ENCODE assay signal across 1 cellular context in the genomic region with DNA sequence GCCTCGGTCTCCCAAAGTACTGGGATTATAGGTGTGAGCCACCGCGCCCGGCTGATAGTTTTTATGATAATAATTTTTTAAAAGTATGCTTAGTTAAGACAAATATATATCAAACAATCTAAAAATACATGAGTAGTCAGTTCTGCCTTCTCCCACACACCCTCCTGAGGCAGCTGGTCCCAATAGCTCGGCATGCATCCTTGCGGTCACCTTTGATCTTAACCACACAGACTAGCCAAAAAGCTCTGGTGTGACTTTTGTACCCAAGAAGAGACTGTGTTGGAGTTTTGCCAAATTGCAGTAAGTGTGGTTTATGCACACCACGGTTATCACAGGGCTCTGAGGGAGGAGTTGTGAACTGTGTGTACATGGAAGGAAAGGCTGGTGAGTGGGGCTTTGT.
TF ChIP-seq lines count a peak whose summit lies in the region.

No MANE protein-coding gene starts in this region.

TF ChIP-seq in HepG2, 621 proteins besides CTCF, POLR2A, EP300 and RAD21 (continued from another document):
- TF ChIP-seq, protein P1, sequence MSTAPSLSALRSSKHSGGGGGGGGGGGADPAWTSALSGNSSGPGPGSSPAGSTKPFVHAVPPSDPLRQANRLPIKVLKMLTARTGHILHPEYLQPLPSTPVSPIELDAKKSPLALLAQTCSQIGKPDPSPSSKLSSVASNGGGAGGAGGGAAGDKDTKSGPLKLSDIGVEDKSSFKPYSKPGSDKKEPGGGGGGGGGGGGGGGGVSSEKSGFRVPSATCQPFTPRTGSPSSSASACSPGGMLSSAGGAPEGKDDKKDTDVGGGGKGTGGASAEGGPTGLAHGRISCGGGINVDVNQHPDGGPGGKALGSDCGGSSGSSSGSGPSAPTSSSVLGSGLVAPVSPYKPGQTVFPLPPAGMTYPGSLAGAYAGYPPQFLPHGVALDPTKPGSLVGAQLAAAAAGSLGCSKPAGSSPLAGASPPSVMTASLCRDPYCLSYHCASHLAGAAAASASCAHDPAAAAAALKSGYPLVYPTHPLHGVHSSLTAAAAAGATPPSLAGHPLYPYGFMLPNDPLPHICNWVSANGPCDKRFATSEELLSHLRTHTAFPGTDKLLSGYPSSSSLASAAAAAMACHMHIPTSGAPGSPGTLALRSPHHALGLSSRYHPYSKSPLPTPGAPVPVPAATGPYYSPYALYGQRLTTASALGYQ (CRISPR knock-in tag; IDR thresholded peaks at IDR 0.05), result peak; percentile 72
- TF ChIP-seq KLF16 (CRISPR knock-in tag; IDR thresholded peaks at IDR 0.05), result peak in 1 of 2 experiments; percentile 65; a peak in 2 of 4 replicates
- peak; percentile 79; the same call in 1 of the 2 replicates for TF ChIP-seq MIER2 (CRISPR knock-in tag; IDR thresholded peaks at IDR 0.05)
- no peak for TF ChIP-seq ZNF354B (CRISPR knock-in tag; IDR thresholded peaks at IDR 0.05)
- TF ChIP-seq ZNF431 (CRISPR knock-in tag; IDR thresholded peaks at IDR 0.05; ENCODE audit: borderline replicate concordance, low read depth), result 0 out of 2 replicates have a peak, but pooled peaks have one; percentile 60
- peak; percentile 68; the same call in 1 of the 2 replicates for TF ChIP-seq KDM1A (CRISPR knock-in tag; IDR thresholded peaks at IDR 0.05)
- TF ChIP-seq FOSL2 (CRISPR knock-in tag; IDR thresholded peaks at IDR 0.05), result peak; percentile 71
- peak; percentile 93 for TF ChIP-seq HDAC2 (CRISPR knock-in tag; IDR thresholded peaks at IDR 0.05)
- no peak for TF ChIP-seq SUZ12 (IDR thresholded peaks at IDR 0.05; ENCODE audit: low read depth, low read length)
- TF ChIP-seq EHMT2 (IDR thresholded peaks at IDR 0.05; ENCODE audit: borderline replicate concordance, low read depth, low read length), result no peak
- TF ChIP-seq TBX3 (IDR thresholded peaks at IDR 0.05; ENCODE audit: borderline replicate concordance), result peak; percentile 70; the same call in 1 of the 2 replicates
- TF ChIP-seq HHEX (CRISPR knock-in tag; IDR thresholded peaks at IDR 0.05), result 0 out of 2 replicates have a peak, but pooled peaks have one; percentile 29
- 0 out of 2 replicates have a peak, but pooled peaks have one; percentile 41 for TF ChIP-seq GATAD1 (CRISPR knock-in tag; IDR thresholded peaks at IDR 0.05)
- TF ChIP-seq HOXA7 (CRISPR knock-in tag; IDR thresholded peaks at IDR 0.05), result no peak
- peak; percentile 40; the same call in 1 of the 2 replicates for TF ChIP-seq MEF2D (CRISPR knock-in tag; IDR thresholded peaks at IDR 0.05)
- TF ChIP-seq ZNF577 (CRISPR knock-in tag; IDR thresholded peaks at IDR 0.05; ENCODE audit: borderline replicate concordance, low read depth), result no peak
- TF ChIP-seq FOXP1 (IDR thresholded peaks at IDR 0.05), result no peak
- TF ChIP-seq FOXP1 (CRISPR knock-in tag; IDR thresholded peaks at IDR 0.05), result peak; percentile 69; the same call in 1 of the 2 replicates
- TF ChIP-seq YEATS4 (CRISPR knock-in tag; IDR thresholded peaks at IDR 0.05; ENCODE audit: borderline replicate concordance), result peak; percentile 55; the same call in 1 of the 2 replicates
- TF ChIP-seq, protein P2, sequence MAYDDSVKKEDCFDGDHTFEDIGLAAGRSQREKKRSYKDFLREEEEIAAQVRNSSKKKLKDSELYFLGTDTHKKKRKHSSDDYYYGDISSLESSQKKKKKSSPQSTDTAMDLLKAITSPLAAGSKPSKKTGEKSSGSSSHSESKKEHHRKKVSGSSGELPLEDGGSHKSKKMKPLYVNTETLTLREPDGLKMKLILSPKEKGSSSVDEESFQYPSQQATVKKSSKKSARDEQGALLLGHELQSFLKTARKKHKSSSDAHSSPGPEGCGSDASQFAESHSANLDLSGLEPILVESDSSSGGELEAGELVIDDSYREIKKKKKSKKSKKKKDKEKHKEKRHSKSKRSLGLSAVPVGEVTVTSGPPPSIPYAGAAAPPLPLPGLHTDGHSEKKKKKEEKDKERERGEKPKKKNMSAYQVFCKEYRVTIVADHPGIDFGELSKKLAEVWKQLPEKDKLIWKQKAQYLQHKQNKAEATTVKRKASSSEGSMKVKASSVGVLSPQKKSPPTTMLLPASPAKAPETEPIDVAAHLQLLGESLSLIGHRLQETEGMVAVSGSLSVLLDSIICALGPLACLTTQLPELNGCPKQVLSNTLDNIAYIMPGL (CRISPR knock-in tag; IDR thresholded peaks at IDR 0.05; ENCODE audit: borderline replicate concordance in 1 of 2, low read depth in 1 of 2), result no peak
- TF ChIP-seq, protein P3, sequence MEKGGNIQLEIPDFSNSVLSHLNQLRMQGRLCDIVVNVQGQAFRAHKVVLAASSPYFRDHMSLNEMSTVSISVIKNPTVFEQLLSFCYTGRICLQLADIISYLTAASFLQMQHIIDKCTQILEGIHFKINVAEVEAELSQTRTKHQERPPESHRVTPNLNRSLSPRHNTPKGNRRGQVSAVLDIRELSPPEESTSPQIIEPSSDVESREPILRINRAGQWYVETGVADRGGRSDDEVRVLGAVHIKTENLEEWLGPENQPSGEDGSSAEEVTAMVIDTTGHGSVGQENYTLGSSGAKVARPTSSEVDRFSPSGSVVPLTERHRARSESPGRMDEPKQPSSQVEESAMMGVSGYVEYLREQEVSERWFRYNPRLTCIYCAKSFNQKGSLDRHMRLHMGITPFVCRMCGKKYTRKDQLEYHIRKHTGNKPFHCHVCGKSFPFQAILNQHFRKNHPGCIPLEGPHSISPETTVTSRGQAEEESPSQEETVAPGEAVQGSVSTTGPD (CRISPR knock-in tag; IDR thresholded peaks at IDR 0.05), result peak; percentile 99
- 0 out of 2 replicates have a peak, but pooled peaks have one; percentile 35 for TF ChIP-seq HOXA5 (CRISPR knock-in tag; IDR thresholded peaks at IDR 0.05)
- TF ChIP-seq KAT8 (CRISPR knock-in tag; IDR thresholded peaks at IDR 0.05), result peak; percentile 76
- no peak for TF ChIP-seq KMT2B (CRISPR knock-in tag; IDR thresholded peaks at IDR 0.05)
- TF ChIP-seq TCF7L2 (IDR thresholded peaks at IDR 0.05; ENCODE audit: low read depth, low read length), result peak; percentile 92
- TF ChIP-seq TP53 (CRISPR knock-in tag; conservative IDR thresholded peaks at IDR 0.05), result no peak
- TF ChIP-seq SP5 (CRISPR knock-in tag; IDR thresholded peaks at IDR 0.05; ENCODE audit: borderline replicate concordance, low read depth), result peak; percentile 84
- TF ChIP-seq, protein P4, sequence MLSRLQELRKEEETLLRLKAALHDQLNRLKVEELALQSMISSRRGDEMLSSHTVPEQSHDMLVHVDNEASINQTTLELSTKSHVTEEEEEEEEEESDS (CRISPR knock-in tag; IDR thresholded peaks at IDR 0.05; ENCODE audit: borderline replicate concordance), result no peak
- peak; percentile 76; the same call in 1 of the 2 replicates for TF ChIP-seq HMG20A (CRISPR knock-in tag; IDR thresholded peaks at IDR 0.05; ENCODE audit: borderline replicate concordance)
- TF ChIP-seq NFYB (CRISPR knock-in tag; IDR thresholded peaks at IDR 0.05), result 0 out of 2 replicates have a peak, but pooled peaks have one; percentile 14
- TF ChIP-seq RBAK (CRISPR knock-in tag; IDR thresholded peaks at IDR 0.05), result no peak
- TF ChIP-seq IRF2 (CRISPR knock-in tag; IDR thresholded peaks at IDR 0.05), result peak; percentile 66; the same call in 1 of the 2 replicates
- peak; percentile 99 for TF ChIP-seq CBFB (CRISPR knock-in tag; IDR thresholded peaks at IDR 0.05)
- 0 out of 2 replicates have a peak, but pooled peaks have one; percentile 20 for TF ChIP-seq ZNF605 (CRISPR knock-in tag; IDR thresholded peaks at IDR 0.05)
- peak; percentile 86 for TF ChIP-seq PHF21A (CRISPR knock-in tag; IDR thresholded peaks at IDR 0.05)
- peak; percentile 60 for TF ChIP-seq SKI (IDR thresholded peaks at IDR 0.05; ENCODE audit: partially characterized antibody)
- TF ChIP-seq ZNF276 (CRISPR knock-in tag; IDR thresholded peaks at IDR 0.05; ENCODE audit: low read depth), result 0 out of 2 replicates have a peak, but pooled peaks have one; percentile 44
- TF ChIP-seq, protein P5, sequence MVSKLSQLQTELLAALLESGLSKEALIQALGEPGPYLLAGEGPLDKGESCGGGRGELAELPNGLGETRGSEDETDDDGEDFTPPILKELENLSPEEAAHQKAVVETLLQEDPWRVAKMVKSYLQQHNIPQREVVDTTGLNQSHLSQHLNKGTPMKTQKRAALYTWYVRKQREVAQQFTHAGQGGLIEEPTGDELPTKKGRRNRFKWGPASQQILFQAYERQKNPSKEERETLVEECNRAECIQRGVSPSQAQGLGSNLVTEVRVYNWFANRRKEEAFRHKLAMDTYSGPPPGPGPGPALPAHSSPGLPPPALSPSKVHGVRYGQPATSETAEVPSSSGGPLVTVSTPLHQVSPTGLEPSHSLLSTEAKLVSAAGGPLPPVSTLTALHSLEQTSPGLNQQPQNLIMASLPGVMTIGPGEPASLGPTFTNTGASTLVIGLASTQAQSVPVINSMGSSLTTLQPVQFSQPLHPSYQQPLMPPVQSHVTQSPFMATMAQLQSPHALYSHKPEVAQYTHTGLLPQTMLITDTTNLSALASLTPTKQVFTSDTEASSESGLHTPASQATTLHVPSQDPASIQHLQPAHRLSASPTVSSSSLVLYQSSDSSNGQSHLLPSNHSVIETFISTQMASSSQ (IDR thresholded peaks at IDR 0.05; ENCODE audit: low read depth), result no peak
- TF ChIP-seq, protein P5 (CRISPR knock-in tag; IDR thresholded peaks at IDR 0.05; ENCODE audit: borderline replicate concordance), result peak; percentile 61; the same call in 1 of the 2 replicates
- peak; percentile 86 for TF ChIP-seq XRCC5 (optimal IDR thresholded peaks at IDR 0.05; ENCODE audit: low read length)
- peak; percentile 86 for TF ChIP-seq GFI1 (CRISPR knock-in tag; IDR thresholded peaks at IDR 0.05; ENCODE audit: borderline replicate concordance)
- peak; percentile 60; the same call in 1 of the 2 replicates for TF ChIP-seq ZNF292 (CRISPR knock-in tag; IDR thresholded peaks at IDR 0.05; ENCODE audit: borderline replicate concordance, low read depth)
- peak; percentile 40 for TF ChIP-seq U2AF1 (optimal IDR thresholded peaks at IDR 0.05; ENCODE audit: low read depth, low read length)
TF ChIP-seq in HepG2: peak in this region for 159.
